ENCODE assay signal across 16 cellular contexts in the genomic region with DNA sequence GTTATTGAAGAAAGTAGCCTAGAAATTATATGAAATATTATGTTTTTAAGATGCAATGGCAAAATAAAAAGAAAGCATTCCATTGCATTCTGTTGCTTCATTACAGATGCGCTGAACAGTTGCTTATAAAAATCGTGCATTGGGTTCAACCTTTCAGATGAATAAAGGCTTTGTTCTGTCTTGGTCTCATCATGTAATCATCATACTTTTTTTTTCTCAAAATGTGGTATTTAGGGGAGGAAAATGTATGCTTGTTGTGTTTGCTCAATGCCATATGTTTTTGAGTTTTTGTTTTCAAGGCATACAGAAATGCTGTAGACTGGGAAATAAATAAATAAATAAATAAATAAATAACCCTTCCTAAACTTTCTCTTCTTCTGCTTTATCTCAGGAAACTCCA. TPM values are rescaled to one million over a fixed set of nuclear protein-coding genes. Genes with fewer than 3 reads are reported as not detected.
DNase-seq lines count a peak whose midpoint lies in the region; ATAC-seq, FAIRE-seq and TF ChIP-seq lines count a peak whose summit lies in the region.
"Had no signal": no experiment of that assay in that cellular context is flagged by ENCODE, and none has a peak within 500 bp of the region (broad histone marks: within the 10 kb centered on the region; RNA-seq: fewer than 3 reads in every experiment).

No MANE protein-coding gene starts in this region.

- in situ Hi-C loops in HepG2 (cut with HindIII; ENCODE audit: extremely low pct_ligation_motif_present, low pct_unique_long_range_greater_than_20kb) = loop anchor here (10.0 kb wide), 1 partner anchor 124 kb away; no protein-coding TSS in a partner anchor

- POLR2A ChIA-PET in HepG2 (lab: Yijun Ruan, JAX) = interaction anchor here (4.0 kb wide), 1 partner anchor 79 kb away, joined by 28 read pairs; no protein-coding TSS in a partner anchor

- DNase-seq in COLO829 (ENCODE audit: low spot score) = peak; percentile 61
- DNase-seq in SJCRH30 = no peak
- no peak for DNase-seq in HepG2 (ENCODE audit: low spot score)
- no peak for DNase-seq in smooth muscle cell (lab: John Stamatoyannopoulos, UW; ENCODE audit: unreplicated experiment)
- DNase-seq in BE2C = no peak
- no peak for DNase-seq in NCI-H2227 treated with DMSO at 0.1 percent for 48 hours (lab: John Stamatoyannopoulos, UW)
- DNase-seq in dermis blood vessel endothelial cell = no peak
- DNase-seq in upper lobe of left lung = no peak
- DNase-seq: activated CD4-positive, alpha-beta T cell treated with anti-CD3 and anti-CD28 coated beads for 48 hours; cerebellar nuclear complex; DMS153; MM.1S; NCI-H2029 treated with DMSO at 0.1 percent for 48 hours had no signal

- intact Hi-C loops in HepG2 (cut with micrococcal nuclease; ENCODE audit: unreplicated experiment) = loop anchor here (10.0 kb wide), 1 partner anchor 214 kb away; a partner anchor contains a TSS

- TF ChIP-seq CTCF in HepG2 (CRISPR knock-in tag; IDR thresholded peaks at IDR 0.05) = no peak
- TF ChIP-seq CTCF in smooth muscle cell (IDR thresholded peaks at IDR 0.05; ENCODE audit: borderline replicate concordance, insufficient read depth, poor library complexity, severe bottlenecking) = no peak
- no peak for TF ChIP-seq CTCF in BE2C (IDR thresholded peaks at IDR 0.05; ENCODE audit: low read depth, low read length)
- no peak for TF ChIP-seq CTCF in upper lobe of left lung (IDR thresholded peaks at IDR 0.05)

- WGBS in HepG2 (ENCODE audit: low lambda C conversion rate) = 71% methylated on average over 2 of the region's 2 CpGs
- WGBS in smooth muscle cell (ENCODE audit: low lambda C conversion rate) = 88% methylated on average over 2 of the region's 2 CpGs
- 83 to 89% methylated on average over 2 of the region's 2 CpGs for WGBS in upper lobe of left lung, 2 donors

- no TSS peak for BruUV-seq in HepG2 (replicated peaks; lab: Mats Ljungman, UMichigan)

- H3K4me2 ChIP-seq in HepG2 (ENCODE audit: low read depth, low read length) = peak overlapping the region; percentile 97
- no peak overlapping the region for H3K4me2 ChIP-seq in smooth muscle cell

- H3K4me3 ChIP-seq in SJCRH30 (peak overlapping the region; percentile 67), HepG2 (replicated peaks in 1 of 3; ENCODE audit: insufficient read depth in 1 of 3, low read depth in 2 of 3, low read length in 3 of 3) (peak overlapping the region in 2 of 3 experiments; percentile 82 to 95; a peak in 2 of 6 replicates), smooth muscle cell (no peak overlapping the region), BE2C (ENCODE audit: low read depth, low read length) (no peak overlapping the region; the same call in 1 of the 2 replicates), upper lobe of left lung (no peak overlapping the region)

- FAIRE-seq in HepG2 (lab: Jason Lieb, UNC) = no peak
- FAIRE-seq: endometrium, islet of Langerhans had no signal

- TF ChIP-seq RAD21 in HepG2 (CRISPR knock-in tag; IDR thresholded peaks at IDR 0.05) = no peak

- H3K36me3 ChIP-seq in SJCRH30 (no peaks in the 10 kb centered on the region), HepG2 (replicated peaks in 1 of 2; ENCODE audit: control insufficient read depth in 1 of 2, insufficient read depth in 2 of 2, low read length in 2 of 2) (no peaks in the 10 kb centered on the region), smooth muscle cell (ENCODE audit: low read depth) (no peaks in the 10 kb centered on the region), BE2C (no peaks in the 10 kb centered on the region), upper lobe of left lung (no peaks in the 10 kb centered on the region)
- H3K36me3 ChIP-seq: thoracic aorta had no signal

- no peaks in the 10 kb centered on the region for H3K9me3 ChIP-seq in SJCRH30 (replicated peaks)
- no peaks in the 10 kb centered on the region for H3K9me3 ChIP-seq in HepG2 (ENCODE audit: low read length)
- H3K9me3 ChIP-seq in smooth muscle cell (replicated peaks; ENCODE audit: low read depth) = no peaks in the 10 kb centered on the region
- H3K9me3 ChIP-seq in BE2C = no peaks in the 10 kb centered on the region
- H3K9me3 ChIP-seq in upper lobe of left lung = no peaks in the 10 kb centered on the region
- H3K9me3 ChIP-seq: thoracic aorta had no signal

- H3K79me2 ChIP-seq in HepG2 (ENCODE audit: insufficient read depth, low read length) (peaks cover 50% of the 10 kb centered on the region), smooth muscle cell (ENCODE audit: low read depth) (peaks cover 35% of the 10 kb centered on the region)

- H3K27me3 ChIP-seq in SJCRH30 (no peaks in the 10 kb centered on the region), HepG2 (ENCODE audit: control insufficient read depth in 1 of 2, insufficient read depth in 2 of 2, low read length in 2 of 2) (no peaks in the 10 kb centered on the region; a peak in 1 of 5 replicates), smooth muscle cell (ENCODE audit: low read depth) (no peaks in the 10 kb centered on the region), BE2C (no peaks in the 10 kb centered on the region), upper lobe of left lung (no peaks in the 10 kb centered on the region)

- no peak for TF ChIP-seq EP300 in HepG2 (IDR thresholded peaks at IDR 0.05; ENCODE audit: low read depth in 2 of 2, low read length in 2 of 2)
- no peak for TF ChIP-seq EP300 in HepG2 (CRISPR knock-in tag; IDR thresholded peaks at IDR 0.05; ENCODE audit: borderline replicate concordance)
- TF ChIP-seq EP300 in upper lobe of left lung (IDR thresholded peaks at IDR 0.05) = no peak

- TF ChIP-seq POLR2A in HepG2 (IDR thresholded peaks at IDR 0.05; ENCODE audit: insufficient read depth in 1 of 2, low read depth in 2 of 2, low read length in 2 of 2) (no peak), upper lobe of left lung (IDR thresholded peaks at IDR 0.05) (no peak)

- ATAC-seq in HepG2 (no peak), upper lobe of left lung (ENCODE audit: low FRiP score in 2 of 2) (no peak)

- peak overlapping the region; percentile 37; the same call in 1 of the 2 replicates for H3K9ac ChIP-seq in HepG2 (ENCODE audit: insufficient read depth, low read depth, low read length)
- no peak overlapping the region for H3K9ac ChIP-seq in smooth muscle cell (ENCODE audit: low read depth)

- H2AFZ ChIP-seq in HepG2 (ENCODE audit: low read length) (no peak overlapping the region), smooth muscle cell (ENCODE audit: low read depth) (no peak overlapping the region)

- CTCF ChIA-PET in HepG2 (lab: Yijun Ruan, JAX; ENCODE audit: low intra/inter-chr PET ratio, low total read pairs) = no interaction called here

- H3K27ac ChIP-seq in SJCRH30 (peak overlapping the region; percentile 85; the same call in 1 of the 2 replicates), HepG2 (ENCODE audit: extremely low read length, insufficient read depth, low read length) (peak overlapping the region; percentile 92), smooth muscle cell (ENCODE audit: low read depth) (peak overlapping the region; percentile 54), upper lobe of left lung (peak overlapping the region in 2 of 4 donors; percentile 45 to 90)

- peaks cover 22% of the 10 kb centered on the region for H4K20me1 ChIP-seq in HepG2 (ENCODE audit: insufficient read depth, low read length)
- peaks cover 15% of the 10 kb centered on the region for H4K20me1 ChIP-seq in smooth muscle cell (ENCODE audit: low read depth)

- peaks cover 5% of the 10 kb centered on the region for H3F3A ChIP-seq in smooth muscle cell (ENCODE audit: low read depth)

- peaks cover 18% of the 10 kb centered on the region for H3K4me1 ChIP-seq in SJCRH30
- peaks cover 40% of the 10 kb centered on the region for H3K4me1 ChIP-seq in HepG2 (ENCODE audit: insufficient read depth, low read length)
- peaks cover 17% of the 10 kb centered on the region for H3K4me1 ChIP-seq in smooth muscle cell (ENCODE audit: low read depth)
- peaks cover under 1% of the 10 kb centered on the region; the same call in 1 of the 2 replicates for H3K4me1 ChIP-seq in BE2C
- H3K4me1 ChIP-seq in upper lobe of left lung = peaks cover 7 to 31% (median 18%) of the 10 kb centered on the region in 4 donors

TF ChIP-seq in HepG2, 621 proteins besides CTCF, POLR2A, EP300 and RAD21:
- TF ChIP-seq HOXA7 (CRISPR knock-in tag; IDR thresholded peaks at IDR 0.05) (no peak), ZNF337 (CRISPR knock-in tag; IDR thresholded peaks at IDR 0.05; ENCODE audit: borderline replicate concordance, low read depth) (no peak), ZNF260 (CRISPR knock-in tag; IDR thresholded peaks at IDR 0.05; ENCODE audit: borderline replicate concordance, low read depth) (no peak)

RNA-seq across cellular contexts. Expression of a gene that starts 1.1 kb away (rescaled TPM):
- 32.9 and 33.4 TPM in 2 replicates for total RNA-seq in SJCRH30 (2014; rRNA removed; shearing (Covaris generic))
- total RNA-seq in HepG2 (2016; rRNA removed; fragmentation: Illumina TruSeq; extraction: Trizol) = 30.8 and 48.1 TPM in 2 replicates
- 4.0 and 5.0 TPM in 2 replicates for total RNA-seq in HepG2 (2016; cell fraction: cytosol; rRNA removed; fragmentation: Illumina TruSeq; extraction: Trizol; ENCODE audit: low read depth)
- total RNA-seq in HepG2 (2016; cell fraction: insoluble cytoplasmic fraction; rRNA removed; fragmentation: Illumina TruSeq; extraction: Trizol) = 27.9 and 48.3 TPM in 2 replicates
- total RNA-seq in HepG2 (2016; cell fraction: membrane; rRNA removed; fragmentation: Illumina TruSeq; extraction: Trizol) = 15.6 and 16.3 TPM in 2 replicates
- total RNA-seq in HepG2 (2016; cell fraction: nucleus; rRNA removed; fragmentation: Illumina TruSeq; extraction: Trizol) = 50.3 and 53.0 TPM in 2 replicates
- polyA plus RNA-seq in HepG2 (2011; rRNA removed) = 59.0 and 62.9 TPM in 2 replicates
- 44.6 and 63.1 TPM in 2 replicates for polyA plus RNA-seq in HepG2 (2011; cell fraction: cytosol; rRNA removed)
- 78.5 and 95.6 TPM in 2 replicates for polyA plus RNA-seq in HepG2 (2011; cell fraction: nucleus; rRNA removed)
- polyA plus RNA-seq in HepG2 (2012) = 49.8 and 59.5 TPM in 2 replicates
- polyA plus RNA-seq in HepG2 (2016; cell fraction: cytosol; fragmentation: Illumina TruSeq; extraction: Trizol; ENCODE audit: low read depth) = 0.49 and 0.73 TPM in 2 replicates
- 27.4 and 31.9 TPM in 2 replicates for polyA plus RNA-seq in HepG2 (2016; cell fraction: insoluble cytoplasmic fraction; fragmentation: Illumina TruSeq; extraction: Trizol; ENCODE audit: low read depth)
- polyA plus RNA-seq in HepG2 (2016; cell fraction: membrane; fragmentation: Illumina TruSeq; extraction: Trizol; ENCODE audit: low read depth) = 4.4 and 4.9 TPM in 2 replicates
- polyA plus RNA-seq in HepG2 (2016; cell fraction: nucleus; fragmentation: Illumina TruSeq; extraction: Trizol; ENCODE audit: insufficient read depth, low read depth) = 32.1 and 37.5 TPM in 2 replicates
- polyA minus RNA-seq in HepG2 (2011; rRNA and poly(A)+ RNA removed; ENCODE audit: low replicate concordance) = 48.4 and 211 TPM in 2 replicates
- 125 and 134 TPM in 2 replicates for polyA minus RNA-seq in HepG2 (2011; cell fraction: cytosol; rRNA and poly(A)+ RNA removed)
- polyA minus RNA-seq in HepG2 (2011; cell fraction: nucleus; rRNA and poly(A)+ RNA removed) = 274 and 278 TPM in 2 replicates
- total RNA-seq in smooth muscle cell = 120 and 147 TPM in 2 replicates
- 33.7 and 34.9 TPM in 2 replicates for polyA plus RNA-seq in smooth muscle cell
- 20.9 TPM for polyA plus RNA-seq in BE2C (2012; ENCODE audit: insufficient read depth, insufficient read length, low read depth)
- 78.3 and 90.6 TPM in 2 replicates for total RNA-seq in dermis blood vessel endothelial cell
- 10 to 100 TPM; 40.9 to 78.4 (median 51.3) TPM for total RNA-seq in upper lobe of left lung

Comparison
In these comparisons a context has a peak if more than half of its experiments do, and no peak if none do; other contexts are left out.
1. H3K4me3 ChIP-seq: peak in SJCRH30 (single experiment) and HepG2 (2 of 3); none in smooth muscle cell (single experiment), BE2C (single experiment) and upper lobe of left lung (0 of 4).